In the genomic region with DNA sequence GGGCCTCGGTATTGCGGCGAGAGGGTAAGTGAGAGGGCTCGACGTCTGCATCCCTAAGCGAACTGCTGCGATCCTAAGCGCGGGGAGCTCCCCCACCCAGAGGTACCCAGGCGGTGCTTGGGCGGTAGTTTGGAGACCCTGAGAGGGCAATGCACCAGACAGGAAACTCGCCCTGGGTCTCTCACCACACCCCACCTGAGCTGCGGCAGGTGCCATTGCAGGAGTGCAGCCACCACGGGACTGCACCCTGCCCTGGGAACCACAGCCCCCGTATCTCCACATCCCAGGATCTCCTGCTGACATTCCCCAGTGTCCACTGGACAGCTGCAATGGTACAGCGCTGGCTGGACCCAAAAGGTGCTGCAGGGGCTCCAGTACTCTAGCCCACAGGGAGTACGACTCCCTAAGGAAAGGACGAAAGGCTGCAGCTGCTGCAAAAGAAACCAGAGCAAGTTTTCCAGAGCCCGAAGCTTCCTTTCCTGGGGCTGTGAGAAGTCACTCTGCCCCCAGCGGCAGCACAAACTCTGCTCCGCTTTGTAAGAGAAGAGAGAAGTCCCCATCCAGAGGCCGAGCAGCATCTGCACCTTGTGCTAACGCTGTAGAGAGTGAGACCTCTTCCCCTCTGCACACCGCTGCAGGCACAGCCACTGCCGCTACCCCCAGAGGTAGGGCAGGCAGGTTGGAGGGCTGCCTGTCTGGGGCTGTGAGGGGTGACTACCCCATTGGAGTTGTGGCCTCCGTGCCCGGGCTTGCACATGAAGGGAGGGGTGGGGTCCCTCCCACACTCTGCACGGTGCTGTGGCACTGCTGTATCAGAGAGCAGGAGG, we compare ENCODE assay signal across 8 cellular contexts. TPM values are rescaled to one million over a fixed set of nuclear protein-coding genes. Genes with fewer than 3 reads are reported as not detected.
DNase-seq lines count a peak whose midpoint lies in the region; ATAC-seq and TF ChIP-seq lines count a peak whose summit lies in the region.

No MANE protein-coding gene starts in this region.

- TF ChIP-seq CTCF in vagina (IDR thresholded peaks at IDR 0.05) = peak in 1 of 3 experiments; percentile 8

- no peak for TF ChIP-seq POLR2A in vagina (IDR thresholded peaks at IDR 0.05)

- peak; percentile 77 for ATAC-seq in GM19023 (IDR thresholded peaks at IDR 0.05; ENCODE audit: unreplicated experiment)
- ATAC-seq in HG03280 (IDR thresholded peaks at IDR 0.05; ENCODE audit: unreplicated experiment) = peak; percentile 72
- ATAC-seq in Right ventricle myocardium superior (ENCODE audit: poor library complexity) = peak; percentile 85

- peaks cover 30% of the 10 kb centered on the region for H3K27me3 ChIP-seq in BLaER1
- no peaks in the 10 kb centered on the region for H3K27me3 ChIP-seq in vagina

- no peak overlapping the region for H3K27ac Mint-ChIP-seq in activated naive CD4-positive, alpha-beta T cell treated with anti-CD3 and anti-CD28 coated beads, Interleukin-2, amount 50 U/mL, for 24 hours

- H3K4me1 ChIP-seq in BLaER1 (no peaks in the 10 kb centered on the region), vagina (peaks cover 15% of the 10 kb centered on the region)

- no peaks in the 10 kb centered on the region for H3K36me3 Mint-ChIP-seq in activated naive CD4-positive, alpha-beta T cell treated with anti-CD3 and anti-CD28 coated beads, Interleukin-2, amount 50 U/mL, for 24 hours

- peaks cover 6% of the 10 kb centered on the region for H3K9me3 ChIP-seq in BLaER1
- no peaks in the 10 kb centered on the region for H3K9me3 ChIP-seq in vagina

- H3K4me3 Mint-ChIP-seq in activated naive CD4-positive, alpha-beta T cell treated with anti-CD3 and anti-CD28 coated beads, Interleukin-2, amount 50 U/mL, for 24 hours = peak overlapping the region; percentile 90

- H3K4me1 Mint-ChIP-seq in activated naive CD4-positive, alpha-beta T cell treated with anti-CD3 and anti-CD28 coated beads, Interleukin-2, amount 50 U/mL, for 24 hours = peaks cover 13% of the 10 kb centered on the region

- peak overlapping the region; percentile 20; the same call in 1 of the 2 replicates for H3K4me2 ChIP-seq in BLaER1

- H3K9me3 Mint-ChIP-seq in activated naive CD4-positive, alpha-beta T cell treated with anti-CD3 and anti-CD28 coated beads, Interleukin-2, amount 50 U/mL, for 24 hours = no peaks in the 10 kb centered on the region

- no peaks in the 10 kb centered on the region for H4K20me1 ChIP-seq in BLaER1

- H3K27ac ChIP-seq in BLaER1 (no peak overlapping the region), vagina (no peak overlapping the region)

- no peak overlapping the region for H3K9ac ChIP-seq in BLaER1

- intact Hi-C loops in Right ventricle myocardium superior (cut with DNase I) (loop anchor here (5.0 kb wide), 1 partner anchor 357 kb away; no protein-coding TSS in a partner anchor), vagina (cut with DNase I) (loop anchor here (10.0 kb wide), 1 partner anchor 359 kb away; no protein-coding TSS in a partner anchor)

- peaks cover 21% of the 10 kb centered on the region for H3K27me3 Mint-ChIP-seq in activated naive CD4-positive, alpha-beta T cell treated with anti-CD3 and anti-CD28 coated beads, Interleukin-2, amount 50 U/mL, for 24 hours

- DNase-seq in NOMO-1 treated with DMSO at 0.1 percent for 48 hours (lab: John Stamatoyannopoulos, UW; ENCODE audit: unreplicated experiment) = peak; percentile 47
- peak; percentile 61 for DNase-seq in Right ventricle myocardium superior
- peak; percentile 19 for DNase-seq in non-pigmented ciliary epithelial cell (ENCODE audit: low read depth)
- no peak for DNase-seq in vagina (ENCODE audit: extremely low spot score in 2 of 2)

- H3K4me3 ChIP-seq in BLaER1 (0 out of 2 replicates have a peak overlapping the region, but pooled peaks have one; percentile 17), vagina (peak overlapping the region; percentile 38 to 51)

- H3K36me3 ChIP-seq in BLaER1 (no peaks in the 10 kb centered on the region), vagina (no peaks in the 10 kb centered on the region)

RNA-seq across cellular contexts. Expression of a gene that starts 31.1 kb away (rescaled TPM):
- 12.5 TPM for total RNA-seq in Right ventricle myocardium superior
- 85.0 TPM for total RNA-seq in vagina

Comparison
In these comparisons a context has a peak if more than half of its experiments do, and no peak if none do; other contexts are left out.
1. DNase-seq: peak in NOMO-1 treated with DMSO at 0.1 percent for 48 hours (single experiment), Right ventricle myocardium superior (single experiment) and non-pigmented ciliary epithelial cell (single experiment); none in vagina (0 of 2).
2. Peak in every context shown above with its lines, with median percentiles within 50 percentile points of each other: ATAC-seq.